In the genomic region with DNA sequence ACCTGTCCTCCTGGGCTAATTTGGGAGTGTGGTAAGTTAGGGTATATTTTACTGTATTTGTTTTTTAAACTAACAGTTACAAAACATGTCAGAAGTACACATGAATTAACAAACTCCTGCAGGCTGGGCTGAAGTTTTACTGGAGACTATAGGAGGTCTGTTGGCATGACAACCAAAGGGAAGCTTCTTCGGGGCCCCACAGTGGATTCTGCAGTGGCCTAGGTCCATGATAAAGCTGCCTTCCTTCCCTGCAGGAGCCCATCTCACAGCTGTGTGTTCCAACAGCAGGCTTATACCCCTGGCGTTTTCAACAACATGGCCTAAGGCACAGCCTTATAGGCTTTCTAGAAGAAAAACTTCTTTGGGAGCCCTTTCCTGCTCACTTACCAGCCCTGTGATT, we compare ENCODE assay signal across 23 cellular contexts.
"Had no signal": no experiment of that assay in that cellular context is flagged by ENCODE, and none has a peak within 500 bp of the region (broad histone marks: within the 10 kb centered on the region; RNA-seq: fewer than 3 reads in every experiment).

No MANE protein-coding gene starts in this region.

- H3K36me3 ChIP-seq: cardiac muscle cell, suprapubic skin had no signal

- H3K27me3 Mint-ChIP-seq: activated naive CD4-positive, alpha-beta T cell treated with anti-CD3 and anti-CD28 coated beads, Interleukin-2, amount 10 ng/mL, durations not matched to agents 7 days and 5 days; activated T-cell treated with anti-CD3 and anti-CD28 coated beads, Interleukin-2, amount 50 U/mL, for 24 hours; naive B cell had no signal

- H3K4me3 Mint-ChIP-seq: activated naive CD4-positive, alpha-beta T cell treated with anti-CD3 and anti-CD28 coated beads, Interleukin-2, amount 10 ng/mL, durations not matched to agents 7 days and 5 days; activated T-cell treated with anti-CD3 and anti-CD28 coated beads, Interleukin-2, amount 50 U/mL, for 24 hours; naive B cell; type B pancreatic cell had no signal

- FAIRE-seq: astrocyte, islet of Langerhans had no signal

- H3K9me3 ChIP-seq: suprapubic skin had no signal

- H3K36me3 Mint-ChIP-seq: activated naive CD4-positive, alpha-beta T cell treated with anti-CD3 and anti-CD28 coated beads, Interleukin-2, amount 10 ng/mL, durations not matched to agents 7 days and 5 days; naive B cell; type B pancreatic cell had no signal

- H3K4me3 ChIP-seq: cardiac muscle cell, coronary artery, skin epidermis, suprapubic skin had no signal

- DNase-seq: activated CD4-positive, alpha-beta T cell treated with anti-CD3 and anti-CD28 coated beads, Interleukin-2, amount 50 U/mL, for 48 hours; activated naive CD4-positive, alpha-beta T cell treated with anti-CD3 and anti-CD28 coated beads, Interleukin-2, amount 10 ng/mL, durations not matched to agents 7 days and 5 days; activated T-cell treated with anti-CD3 and anti-CD28 coated beads, Interleukin-2, amount 50 U/mL, for 24 hours; effector CD4-positive, alpha-beta T cell; foreskin keratinocyte; glutamatergic neuron; hypothalamus; naive B cell; nucleus accumbens; right cardiac atrium; stimulated activated CD4-positive, alpha-beta T cell treated with anti-CD3 and anti-CD28 coated beads, Interleukin-4, amount 100 ng/mL, for 4 hours; stimulated activated CD8-positive, alpha-beta memory T cell treated with anti-CD3 and anti-CD28 coated beads, Interleukin-4, amount 100 ng/mL, for 48 hours; stimulated activated naive CD4-positive, alpha-beta T cell treated with Interleukin-2 at 50 U/mL for 16 hours; T-helper 1 cell had no signal

- ATAC-seq: foreskin keratinocyte, left lobe of liver, right cardiac atrium had no signal

- H3K4me1 ChIP-seq: foreskin keratinocyte, suprapubic skin had no signal

- H3K27ac ChIP-seq: cardiac muscle cell, coronary artery, foreskin keratinocyte, skin epidermis, suprapubic skin had no signal

- H3K9me3 Mint-ChIP-seq: activated naive CD4-positive, alpha-beta T cell treated with anti-CD3 and anti-CD28 coated beads, Interleukin-2, amount 10 ng/mL, durations not matched to agents 7 days and 5 days; activated T-cell treated with anti-CD3 and anti-CD28 coated beads, Interleukin-2, amount 50 U/mL, for 24 hours; type B pancreatic cell had no signal

- H3K27ac Mint-ChIP-seq: activated naive CD4-positive, alpha-beta T cell treated with anti-CD3 and anti-CD28 coated beads, Interleukin-2, amount 10 ng/mL, durations not matched to agents 7 days and 5 days; activated T-cell treated with anti-CD3 and anti-CD28 coated beads, Interleukin-2, amount 50 U/mL, for 24 hours; naive B cell; progenitor cell of endocrine pancreas; type B pancreatic cell had no signal

- H3K4me1 Mint-ChIP-seq: activated naive CD4-positive, alpha-beta T cell treated with anti-CD3 and anti-CD28 coated beads, Interleukin-2, amount 10 ng/mL, durations not matched to agents 7 days and 5 days had no signal

- H3K27me3 ChIP-seq: cardiac muscle cell, foreskin keratinocyte, suprapubic skin had no signal
